34 cellular contexts compared by ENCODE assay signal in genomic region chr16:54185045-54185444, GRCh38.
"Had no signal": no experiment of that assay in that cellular context is flagged by ENCODE, and none has a peak within 500 bp of the region (broad histone marks: within the 10 kb centered on the region; RNA-seq: fewer than 3 reads in every experiment).

No MANE protein-coding gene starts in this region.

- H3K36me3 ChIP-seq: adrenal gland, ascending aorta, brain microvascular endothelial cell, breast epithelium, cardiac muscle cell had no signal

- H3K27me3 ChIP-seq: adrenal gland, ascending aorta, body of pancreas, breast epithelium, cardiac muscle cell had no signal

- H3K4me3 ChIP-seq: adrenal gland, ascending aorta, body of pancreas, breast epithelium, cardiac muscle cell had no signal

- H3K4me1 ChIP-seq: adrenal gland, ascending aorta, body of pancreas, breast epithelium had no signal

- H3K27ac ChIP-seq: adrenal gland, ascending aorta, body of pancreas, brain microvascular endothelial cell, breast epithelium, cardiac muscle cell had no signal

- DNase-seq: activated effector memory CD4-positive, alpha-beta T cell treated with anti-CD3 and anti-CD28 coated beads, Interleukin-2, amount 50 U/mL, for 16 hours; activated effector memory CD4-positive, alpha-beta T cell treated with Interleukin-2 at 50 U/mL for 16 hours; activated gamma-delta T cell; activated gamma-delta T cell treated with Interleukin-2 at 50 U/mL for 16 hours; activated naive CD4-positive, alpha-beta T cell; activated naive CD4-positive, alpha-beta T cell treated with anti-CD3 and anti-CD28 coated beads for 36 hours; activated naive CD4-positive, alpha-beta T cell treated with anti-CD3 and anti-CD28 coated beads, Interleukin-2, amount 10 ng/mL, durations not matched to agents 7 days and 5 days; activated naive CD4-positive, alpha-beta T cell treated with anti-CD3 and anti-CD28 coated beads, Interleukin-2, amount 50 U/mL, for 16 hours; activated naive CD4-positive, alpha-beta T cell treated with Interleukin-2 at 50 U/mL for 16 hours; activated naive CD8-positive, alpha-beta T cell treated with anti-CD3 and anti-CD28 coated beads for 36 hours; activated naive CD8-positive, alpha-beta T cell treated with anti-CD3 and anti-CD28 coated beads, Interleukin-2, amount 10 ng/mL, durations not matched to agents 7 days and 5 days; activated naive CD8-positive, alpha-beta T cell treated with anti-CD3 and anti-CD28 coated beads, Interleukin-2, amount 50 U/mL, for 24 hours; activated T-cell treated with anti-CD3 and anti-CD28 coated beads, Interleukin-2, amount 50 U/mL, for 1 hour; activated T-cell treated with anti-CD3 and anti-CD28 coated beads, Interleukin-2, amount 50 U/mL, for 24 hours; activated T-cell treated with anti-CD3 and anti-CD28 coated beads, Interleukin-2, amount 50 U/mL, for 4 hours; activated T-cell treated with anti-CD3 and anti-CD28 coated beads, Interleukin-2, amount 50 U/mL, for 48 hours; activated T-cell treated with anti-CD3 and anti-CD28 coated beads, Interleukin-2, amount 50 U/mL, for 72 hours; adrenal gland; amniotic stem cell; amygdala; anterior cingulate cortex; aorta; body of pancreas; brain microvascular endothelial cell; caudate nucleus; central memory CD4-positive, alpha-beta T cell; cerebellar nuclear complex had no signal

- ATAC-seq: activated naive CD4-positive, alpha-beta T cell treated with anti-CD3 and anti-CD28 coated beads, Interleukin-2, amount 50 U/mL, for 72 hours; activated naive CD8-positive, alpha-beta T cell treated with anti-CD3 and anti-CD28 coated beads, Interleukin-2, amount 50 U/mL, for 24 hours; activated T-cell treated with anti-CD3 and anti-CD28 coated beads, Interleukin-2, amount 50 U/mL, for 4 hours; activated T-cell treated with anti-CD3 and anti-CD28 coated beads, Interleukin-2, amount 50 U/mL, for 72 hours; activated T-helper 17 cell treated with anti-CD3 and anti-CD28 coated beads, Interleukin-2, amount 50 U/mL, for 72 hours; body of pancreas had no signal

- FAIRE-seq: astrocyte, bronchial epithelial cell had no signal

- H3K9me3 ChIP-seq: adrenal gland, ascending aorta, body of pancreas, breast epithelium had no signal
